22 cellular contexts compared by ENCODE assay signal in the genomic region with DNA sequence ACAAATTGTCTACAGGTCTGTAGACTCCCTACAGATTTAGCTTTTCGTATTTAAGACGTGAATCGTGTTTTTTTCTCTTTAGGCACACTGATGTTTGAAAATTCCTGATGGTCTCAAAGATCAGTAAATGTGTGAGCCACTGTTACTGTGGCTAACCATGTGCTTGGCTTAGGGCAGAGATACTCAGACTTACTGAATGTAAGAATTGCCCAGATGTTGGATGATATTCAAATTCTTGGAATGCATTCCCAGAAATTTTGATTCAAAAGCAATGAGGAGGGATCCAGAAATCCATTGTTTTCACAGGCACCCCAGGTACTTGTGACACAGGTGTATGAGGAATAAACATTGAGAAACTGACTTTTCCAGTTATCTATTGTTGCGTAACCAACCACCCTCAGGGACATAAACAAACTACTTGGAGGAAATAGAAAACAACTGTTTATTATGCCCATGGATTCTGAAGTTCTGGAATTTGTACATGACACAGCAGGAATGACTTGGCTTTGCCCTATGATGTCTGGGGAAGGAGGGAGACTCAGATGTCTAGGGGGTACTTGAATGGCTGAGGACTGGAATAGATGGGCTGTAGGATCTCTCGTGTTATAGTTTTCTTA.
DNase-seq lines count a peak whose midpoint lies in the region; ATAC-seq, FAIRE-seq and TF ChIP-seq lines count a peak whose summit lies in the region.
"Had no signal": no experiment of that assay in that cellular context is flagged by ENCODE, and none has a peak within 500 bp of the region (broad histone marks: within the 10 kb centered on the region; RNA-seq: fewer than 3 reads in every experiment).

No MANE protein-coding gene starts in this region.

- no peak overlapping the region for H4K8ac ChIP-seq in H1 (ENCODE audit: extremely low read depth, insufficient read depth, low read length)

- H3K79me2 ChIP-seq in PC-9 (ENCODE audit: low read depth) (no peaks in the 10 kb centered on the region), H1 (ENCODE audit: control insufficient read depth in 1 of 2, insufficient read depth in 2 of 2, low read length in 2 of 2) (no peaks in the 10 kb centered on the region), parathyroid adenoma (no peaks in the 10 kb centered on the region)

- H3K4me2 ChIP-seq in PC-9 (peak overlapping the region; percentile 36), H1 (ENCODE audit: insufficient read depth in 1 of 2, low read depth in 2 of 2, low read length in 2 of 2) (no peak overlapping the region), parathyroid adenoma (ENCODE audit: low read length) (peak overlapping the region; percentile 23)

- H2AFZ ChIP-seq in PC-9 (no peak overlapping the region), H1 (ENCODE audit: low read length) (peak overlapping the region; percentile 78), parathyroid adenoma (peak overlapping the region; percentile 47)

- no peaks in the 10 kb centered on the region for H3K36me3 Mint-ChIP-seq in activated naive CD4-positive, alpha-beta T cell treated with anti-CD3 and anti-CD28 coated beads, Interleukin-2, amount 10 ng/mL, durations not matched to agents 7 days and 5 days
- H3K36me3 Mint-ChIP-seq: brain, WTC11 had no signal

- H3K9me3 ChIP-seq in PC-9 (ENCODE audit: insufficient read depth, low read depth): peaks cover 5% of the 10 kb centered on the region; the same call in 1 of the 2 replicates
- H3K9me3 ChIP-seq in H1 (ENCODE audit: insufficient read depth in 2 of 2, low read depth in 1 of 2, low read length in 1 of 2): no peaks in the 10 kb centered on the region
- H3K9me3 ChIP-seq in parathyroid adenoma (ENCODE audit: control insufficient read depth, low read length): no peaks in the 10 kb centered on the region
- H3K9me3 ChIP-seq: gastrocnemius medialis, SJCRH30, vagina had no signal

- TF ChIP-seq EP300 in H1 (IDR thresholded peaks at IDR 0.05; ENCODE audit: borderline replicate concordance in 1 of 2, low read depth in 2 of 2, low read length in 2 of 2): no peak

- TF ChIP-seq CTCF in PC-9 (conservative IDR thresholded peaks at IDR 0.05) (no peak), H1 (IDR thresholded peaks at IDR 0.05; ENCODE audit: control extremely low read depth in 1 of 3, insufficient read depth in 1 of 3, low read depth in 1 of 3, low read length in 3 of 3) (no peak), parathyroid adenoma (IDR thresholded peaks at IDR 0.05) (no peak)

- no peak overlapping the region for H2BK20ac ChIP-seq in H1 (ENCODE audit: low read length)

- H3K4me3 ChIP-seq in PC-9: no peak overlapping the region
- H3K4me3 ChIP-seq in H1 (ENCODE audit: extremely low read depth in 1 of 4, insufficient read depth in 2 of 4, low read depth in 3 of 4, low read length in 4 of 4): no peak overlapping the region
- no peak overlapping the region for H3K4me3 ChIP-seq in parathyroid adenoma (ENCODE audit: low read depth, low read length)
- H3K4me3 ChIP-seq: gastrocnemius medialis, SJCRH30, vagina had no signal

- no peaks in the 10 kb centered on the region for H3K23me2 ChIP-seq in H1 (ENCODE audit: low read depth, low read length)

- no peak overlapping the region for H3K56ac ChIP-seq in H1 (replicated peaks; ENCODE audit: insufficient read length, low read depth, low read length)

- no peak overlapping the region for H3K9ac ChIP-seq in H1 (replicated peaks in 1 of 4; ENCODE audit: extremely low read depth in 1 of 4, low read depth in 3 of 4, low read length in 3 of 4)
- no peak overlapping the region for H3K9ac ChIP-seq in parathyroid adenoma

- H3K4me1 ChIP-seq in PC-9 (replicated peaks; ENCODE audit: insufficient read depth) (peaks cover 46% of the 10 kb centered on the region), H1 (replicated peaks in 1 of 4; ENCODE audit: control insufficient read depth in 3 of 4, insufficient read depth in 4 of 4, low read length in 3 of 4) (peaks cover 0 to 3% (median 0%) of the 10 kb centered on the region in 4 experiments; a peak in 1 of 7 replicates), parathyroid adenoma (peaks cover 27% of the 10 kb centered on the region)
- H3K4me1 ChIP-seq: gastrocnemius medialis had no signal

- H3K4me1 Mint-ChIP-seq in activated naive CD4-positive, alpha-beta T cell treated with anti-CD3 and anti-CD28 coated beads, Interleukin-2, amount 10 ng/mL, durations not matched to agents 7 days and 5 days: no peaks in the 10 kb centered on the region

- no peak for TF ChIP-seq POLR2A in H1 (IDR thresholded peaks at IDR 0.05; ENCODE audit: control extremely low read depth in 1 of 2, low read depth in 2 of 2, low read length in 2 of 2)

- H3F3A ChIP-seq in PC-9 (ENCODE audit: insufficient read depth, low read depth): peaks cover 30% of the 10 kb centered on the region

- no peaks in the 10 kb centered on the region for H3K27me3 Mint-ChIP-seq in activated naive CD4-positive, alpha-beta T cell treated with anti-CD3 and anti-CD28 coated beads, Interleukin-2, amount 10 ng/mL, durations not matched to agents 7 days and 5 days
- H3K27me3 Mint-ChIP-seq: brain had no signal

- no peak overlapping the region for H2BK5ac ChIP-seq in H1 (ENCODE audit: low read depth, low read length)

- H3K27ac ChIP-seq in PC-9 (peak overlapping the region; percentile 71), H1 (ENCODE audit: low read depth, low read length) (no peak overlapping the region), parathyroid adenoma (peak overlapping the region; percentile 53)
- H3K27ac ChIP-seq: gastrocnemius medialis, SJCRH30, vagina had no signal

- no peak overlapping the region for H2BK120ac ChIP-seq in H1 (replicated peaks; ENCODE audit: low read depth, low read length)

- no peak overlapping the region for H4K91ac ChIP-seq in H1 (replicated peaks; ENCODE audit: insufficient read length, low read length)

- WGBS in H1 (ENCODE audit: extremely low coverage in 1 of 2, insufficient coverage in 1 of 2, insufficient read length in 1 of 2, insufficient replicate concordance in 2 of 2, low coverage in 1 of 2, low lambda C conversion rate in 2 of 2, missing lambda C conversion rate in 1 of 2), 2 experiments: 96% methylated on average over 5 of the region's 5 CpGs; no CpG with 5 or more reads in 1 of the 2 experiments

- no peak overlapping the region for H3K14ac ChIP-seq in H1 (ENCODE audit: insufficient read length)

- no peak for FAIRE-seq in H1 (lab: Jason Lieb, UNC)
- FAIRE-seq: endothelial cell of umbilical vein, GM18507 had no signal

- ATAC-seq in HG02970 (IDR thresholded peaks at IDR 0.05; ENCODE audit: low FRiP score, unreplicated experiment): no peak
- ATAC-seq: gastrocnemius medialis, WTC11 had no signal

- no peaks in the 10 kb centered on the region for H3K79me1 ChIP-seq in H1 (ENCODE audit: low read depth, low read length)

- H3K36me3 ChIP-seq in PC-9 (ENCODE audit: low read depth) (no peaks in the 10 kb centered on the region), H1 (ENCODE audit: control insufficient read depth in 2 of 4, insufficient read depth in 4 of 4, low read length in 3 of 4) (no peaks in the 10 kb centered on the region), parathyroid adenoma (ENCODE audit: control insufficient read depth, insufficient read depth, low read length) (no peaks in the 10 kb centered on the region)
- H3K36me3 ChIP-seq: gastrocnemius medialis, SJCRH30, vagina had no signal

- no peaks in the 10 kb centered on the region for H4K20me1 ChIP-seq in PC-9 (ENCODE audit: insufficient read depth)
- H4K20me1 ChIP-seq in H1 (replicated peaks in 1 of 2; ENCODE audit: control insufficient read depth in 1 of 2, insufficient read depth in 2 of 2, low read length in 2 of 2): no peaks in the 10 kb centered on the region

- H3K23ac ChIP-seq in H1 (ENCODE audit: insufficient read length): no peak overlapping the region

- peak overlapping the region; percentile 55; the same call in 1 of the 2 replicates for H2BK12ac ChIP-seq in H1 (ENCODE audit: low read depth, low read length)

- H3K4me3 Mint-ChIP-seq in activated naive CD4-positive, alpha-beta T cell treated with anti-CD3 and anti-CD28 coated beads, Interleukin-2, amount 10 ng/mL, durations not matched to agents 7 days and 5 days: no peak overlapping the region
- H3K4me3 Mint-ChIP-seq: activated naive CD4-positive, alpha-beta T cell treated with anti-CD3 and anti-CD28 coated beads for 36 hours; brain; CD4-positive, alpha-beta T cell; WTC11 had no signal

- POLR2A ChIA-PET in PC-9 (lab: Charles Lee; ENCODE audit: unreplicated experiment) (no interaction called here), H1 (lab: Charles Lee; ENCODE audit: partially characterized antibody) (no interaction called here)

- H2BK15ac ChIP-seq in H1 (ENCODE audit: low read length): no peak overlapping the region

- DNase-seq in ELF-1 (ENCODE audit: low read depth, low spot score) (peak; percentile 20), PC-9 (peak; percentile 15 to 96), H1 (ENCODE audit: low read depth in 1 of 2, low spot score in 2 of 2) (no peak), HPDE6-E6E7 (ENCODE audit: extremely low spot score) (no peak)
- no peak for DNase-seq in activated naive CD4-positive, alpha-beta T cell treated with anti-CD3 and anti-CD28 coated beads, Interleukin-2, amount 10 ng/mL, durations not matched to agents 7 days and 5 days
- no peak for DNase-seq in stimulated activated CD4-positive, alpha-beta T cell treated with anti-CD3 and anti-CD28 coated beads, Interleukin-4, amount 100 ng/mL, for 1 hour
- DNase-seq: activated CD4-positive, alpha-beta T cell treated with anti-CD3 and anti-CD28 coated beads, Interleukin-2, amount 50 U/mL, for 48 hours; activated naive CD4-positive, alpha-beta T cell treated with anti-CD3 and anti-CD28 coated beads for 36 hours; CD4-positive, alpha-beta T cell; cortex of kidney; DND-41; gastrocnemius medialis; NCI-H1694; NCI-H748 treated with DMSO at 0.1 percent for 48 hours; SJCRH30 had no signal

- no peaks in the 10 kb centered on the region for H3K9me2 ChIP-seq in PC-9 (ENCODE audit: insufficient read depth)

- intact Hi-C loops in PC-9 (cut with micrococcal nuclease; ENCODE audit: unreplicated experiment): loop anchor here (2.0 to 10.0 kb wide), 2 partner anchors 127 to 309 kb away; no protein-coding TSS in a partner anchor

- no peak overlapping the region for H2AK5ac ChIP-seq in H1 (ENCODE audit: low read depth, low read length)

- no peak overlapping the region for H3K18ac ChIP-seq in H1 (ENCODE audit: extremely low read depth, low read length)

- BruUV-seq in PC-9 (replicated peaks; lab: Mats Ljungman, UMichigan): no TSS peak

- H3K9me3 Mint-ChIP-seq in activated naive CD4-positive, alpha-beta T cell treated with anti-CD3 and anti-CD28 coated beads, Interleukin-2, amount 10 ng/mL, durations not matched to agents 7 days and 5 days: no peaks in the 10 kb centered on the region
- H3K9me3 Mint-ChIP-seq: activated naive CD4-positive, alpha-beta T cell treated with anti-CD3 and anti-CD28 coated beads for 36 hours; brain; CD4-positive, alpha-beta T cell; WTC11 had no signal

- H3K27ac Mint-ChIP-seq in activated naive CD4-positive, alpha-beta T cell treated with anti-CD3 and anti-CD28 coated beads, Interleukin-2, amount 10 ng/mL, durations not matched to agents 7 days and 5 days: no peak overlapping the region
- H3K27ac Mint-ChIP-seq: activated naive CD4-positive, alpha-beta T cell treated with anti-CD3 and anti-CD28 coated beads for 36 hours; brain; CD4-positive, alpha-beta T cell; WTC11 had no signal

- no peak overlapping the region for H3K4ac ChIP-seq in H1 (replicated peaks; ENCODE audit: insufficient read length, low read depth, low read length)

- no peak overlapping the region for H4K5ac ChIP-seq in H1 (ENCODE audit: insufficient read length, low read depth, low read length)

- TF ChIP-seq RAD21 in H1 (IDR thresholded peaks at IDR 0.05 in 1 of 2, conservative IDR thresholded peaks at IDR 0.05 in 1 of 2; ENCODE audit: low read depth in 2 of 2, low read length in 2 of 2): no peak

- no peaks in the 10 kb centered on the region for H3K27me3 ChIP-seq in PC-9 (ENCODE audit: insufficient read depth, low read depth)
- H3K27me3 ChIP-seq in H1 (replicated peaks in 1 of 4; ENCODE audit: control insufficient read depth in 3 of 4, extremely low read depth in 1 of 4, insufficient read depth in 3 of 4, low read length in 3 of 4): no peaks in the 10 kb centered on the region
- no peaks in the 10 kb centered on the region for H3K27me3 ChIP-seq in parathyroid adenoma (ENCODE audit: control insufficient read depth, insufficient read depth, low read length)
- H3K27me3 ChIP-seq: gastrocnemius medialis, SJCRH30, vagina had no signal

- CTCF ChIA-PET in PC-9 (lab: Charles Lee): no interaction called here
- CTCF ChIA-PET in H1 (lab: Charles Lee; ENCODE audit: partially characterized antibody): no interaction called here
- CTCF ChIA-PET in activated naive CD4-positive, alpha-beta T cell treated with anti-CD3 and anti-CD28 coated beads, Interleukin-2, amount 10 ng/mL, durations not matched to agents 7 days and 5 days (lab: Charles Lee): no interaction called here

Comparison
In these comparisons a context has a peak if more than half of its experiments do, and no peak if none do; other contexts are left out.
1. DNase-seq: peak in ELF-1 (single experiment) and PC-9 (2 of 2); none in H1 (0 of 2), activated naive CD4-positive, alpha-beta T cell treated with anti-CD3 and anti-CD28 coated beads, Interleukin-2, amount 10 ng/mL, durations not matched to agents 7 days and 5 days (single experiment), HPDE6-E6E7 (single experiment) and stimulated activated CD4-positive, alpha-beta T cell treated with anti-CD3 and anti-CD28 coated beads, Interleukin-4, amount 100 ng/mL, for 1 hour (single experiment).
2. H3K4me2 ChIP-seq: peak in PC-9 (single experiment) and parathyroid adenoma (single experiment); none in H1 (0 of 2).